In genomic region chr3:177069514-177070329, GRCh38 we compare ENCODE assay signal across 13 cellular contexts.
DNase-seq lines count a peak whose midpoint lies in the region; ATAC-seq and TF ChIP-seq lines count a peak whose summit lies in the region.
"Had no signal": no experiment of that assay in that cellular context is flagged by ENCODE, and none has a peak within 500 bp of the region (broad histone marks: within the 10 kb centered on the region; RNA-seq: fewer than 3 reads in every experiment).

No MANE protein-coding gene starts in this region.

- TF ChIP-seq CTCF in WTC11 (IDR thresholded peaks at IDR 0.05) (no peak), foreskin keratinocyte (conservative IDR thresholded peaks at IDR 0.05) (no peak)

- CTCF ChIA-PET in WTC11 (lab: Charles Lee), result no interaction called here

- in situ Hi-C loops in G401 (cut with HindIII; ENCODE audit: low sequenced_read_pairs), result no loop called here

- DNase-seq in AG08395 (ENCODE audit: low spot score) (peak; percentile 24), ELR (ENCODE audit: low read depth) (peak; percentile 53), WTC11 (ENCODE audit: low spot score) (no peak), foreskin keratinocyte (peak; percentile 15 to 45), G401 (ENCODE audit: low spot score) (no peak), immature natural killer cell (no peak)
- DNase-seq: DND-41, NCI-H510A treated with DMSO at 0.1 percent for 48 hours, SJCRH30, stomach had no signal

- peaks cover 48% of the 10 kb centered on the region for H3K4me1 Mint-ChIP-seq in WTC11
- H3K4me1 Mint-ChIP-seq in immature natural killer cell, result peaks cover 49 to 81% of the 10 kb centered on the region in 2 donors

- no peaks in the 10 kb centered on the region for H3K27me3 Mint-ChIP-seq in WTC11 (ENCODE audit: low read depth)
- H3K27me3 Mint-ChIP-seq in immature natural killer cell (ENCODE audit: low read depth in 3 of 3), result no peaks in the 10 kb centered on the region

- H3K27ac Mint-ChIP-seq in WTC11 (peak overlapping the region; percentile 67; the same call in 1 of the 2 replicates), immature natural killer cell (peak overlapping the region in 1 of 6 donors; percentile 46)
- H3K27ac Mint-ChIP-seq: GM23338 had no signal

- peaks cover 8% of the 10 kb centered on the region for H3K4me1 ChIP-seq in foreskin keratinocyte

- H3K4me3 Mint-ChIP-seq in WTC11, result no peak overlapping the region
- H3K4me3 Mint-ChIP-seq in immature natural killer cell, result no peak overlapping the region
- H3K4me3 Mint-ChIP-seq: GM23338 had no signal

- POLR2A ChIA-PET in WTC11 (lab: Charles Lee), result no interaction called here

- H3K9me3 Mint-ChIP-seq in WTC11 (no peaks in the 10 kb centered on the region), immature natural killer cell (no peaks in the 10 kb centered on the region)
- H3K9me3 Mint-ChIP-seq: GM23338 had no signal

- peak overlapping the region; percentile 6 for H3K27ac ChIP-seq in foreskin keratinocyte
- H3K27ac ChIP-seq: SJCRH30, stomach had no signal

- ATAC-seq in WTC11 (no peak), foreskin keratinocyte (peak; percentile 73), HG02588 (IDR thresholded peaks at IDR 0.05; ENCODE audit: unreplicated experiment) (no peak), HG02610 (IDR thresholded peaks at IDR 0.05; ENCODE audit: unreplicated experiment) (no peak)
- ATAC-seq: GM23338 had no signal

- no peaks in the 10 kb centered on the region for H3K36me3 Mint-ChIP-seq in WTC11
- H3K36me3 Mint-ChIP-seq in immature natural killer cell, result peaks cover 0 to 4% (median 0%) of the 10 kb centered on the region in 3 donors

- no peaks in the 10 kb centered on the region for H3K27me3 ChIP-seq in foreskin keratinocyte
- H3K27me3 ChIP-seq: SJCRH30, stomach had no signal

TF ChIP-seq in WTC11, 78 proteins besides CTCF, POLR2A, EP300 and RAD21:
- no peak for TF ChIP-seq MAX (CRISPR knock-in tag; IDR thresholded peaks at IDR 0.05)
- TF ChIP-seq ATF6 (CRISPR knock-in tag; IDR thresholded peaks at IDR 0.05), result no peak
- TF ChIP-seq IRF2 (CRISPR knock-in tag; IDR thresholded peaks at IDR 0.05; ENCODE audit: borderline replicate concordance, low read depth), result no peak
- TF ChIP-seq MLX (CRISPR knock-in tag; IDR thresholded peaks at IDR 0.05), result no peak
- TF ChIP-seq NFATC4 (CRISPR knock-in tag; IDR thresholded peaks at IDR 0.05), result no peak
- no peak for TF ChIP-seq NFYB (CRISPR knock-in tag; conservative IDR thresholded peaks at IDR 0.05; ENCODE audit: low read depth)
- TF ChIP-seq GTF2I (CRISPR knock-in tag; conservative IDR thresholded peaks at IDR 0.05), result no peak
- no peak for TF ChIP-seq TEAD1 (CRISPR knock-in tag; IDR thresholded peaks at IDR 0.05)
- TF ChIP-seq ZNF671 (CRISPR knock-in tag; IDR thresholded peaks at IDR 0.05), result no peak
- TF ChIP-seq OVOL2 (CRISPR knock-in tag; IDR thresholded peaks at IDR 0.05; ENCODE audit: borderline replicate concordance), result no peak

Comparison
In these comparisons a context has a peak if more than half of its experiments do, and no peak if none do; other contexts are left out.
1. DNase-seq: peak in AG08395 (single experiment), ELR (single experiment) and foreskin keratinocyte (2 of 2); none in WTC11 (single experiment), G401 (single experiment) and immature natural killer cell (0 of 3).